ENCODE assay signal across 16 cellular contexts in the genomic region with DNA sequence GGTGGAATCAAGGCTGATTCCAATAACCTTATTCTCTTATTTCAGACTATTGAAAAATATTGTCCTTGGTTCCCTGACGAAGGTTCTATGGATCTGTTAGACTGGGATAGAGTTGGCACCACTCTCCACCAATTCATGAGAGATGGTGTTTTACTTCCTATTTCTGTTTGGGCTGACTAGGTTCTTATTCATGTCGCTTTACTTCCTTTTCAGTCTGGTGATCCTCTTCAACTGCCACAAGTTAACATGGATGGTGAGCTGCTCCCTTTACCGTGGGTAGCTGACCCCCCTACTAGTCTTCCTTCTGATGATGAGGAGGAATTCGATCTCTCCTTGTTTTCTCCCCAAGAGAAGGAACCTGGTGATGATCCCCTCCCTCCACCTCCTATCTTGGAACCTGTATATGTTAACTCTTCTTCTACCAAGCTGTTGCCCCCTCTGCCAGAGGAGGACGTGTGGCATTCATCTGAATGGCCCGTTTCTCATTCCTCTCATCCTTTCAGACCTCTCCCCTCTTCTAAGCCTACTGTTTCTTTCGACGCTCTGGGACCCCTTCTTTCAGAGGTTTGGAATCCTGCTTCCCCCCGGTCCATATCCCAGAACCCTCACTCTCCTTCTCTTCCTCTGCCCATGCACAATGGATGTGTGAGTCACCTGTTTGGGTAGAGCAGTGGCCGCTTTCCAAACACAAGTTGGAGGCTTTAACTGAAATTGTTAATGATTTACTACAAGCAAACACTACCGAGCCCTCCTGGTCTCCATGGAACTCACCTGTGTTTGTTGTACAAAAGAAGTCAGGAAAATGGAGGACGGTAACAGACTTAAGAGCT. TPM values are rescaled to one million over a fixed set of nuclear protein-coding genes. Genes with fewer than 3 reads are reported as not detected.
DNase-seq lines count a peak whose midpoint lies in the region; TF ChIP-seq lines count a peak whose summit lies in the region.
"Had no signal": no experiment of that assay in that cellular context is flagged by ENCODE, and none has a peak within 500 bp of the region (broad histone marks: within the 10 kb centered on the region; RNA-seq: fewer than 3 reads in every experiment).

No MANE protein-coding gene starts in this region.

- H3K27me3 Mint-ChIP-seq in MCF 10A (ENCODE audit: insufficient read depth, unreplicated experiment), result no peaks in the 10 kb centered on the region
- peaks cover 3% of the 10 kb centered on the region for H3K27me3 Mint-ChIP-seq in endothelial cell (ENCODE audit: unreplicated experiment)

- no peaks in the 10 kb centered on the region for H3K27me3 ChIP-seq in mammary epithelial cell (ENCODE audit: insufficient read depth, low read length)
- H3K27me3 ChIP-seq in liver (ENCODE audit: control insufficient read depth in 4 of 4, insufficient read depth in 4 of 4, low read length in 3 of 4), result no peaks in the 10 kb centered on the region
- H3K27me3 ChIP-seq: dorsolateral prefrontal cortex, gastroesophageal sphincter, ovary, vagina had no signal

- H3K27ac ChIP-seq in mammary epithelial cell (ENCODE audit: insufficient read depth, low read depth, low read length), result no peak overlapping the region
- peak overlapping the region; percentile 96 for H3K27ac ChIP-seq in VCaP
- peak overlapping the region; percentile 37 to 90 for H3K27ac ChIP-seq in liver (ENCODE audit: low read depth in 1 of 2, low read length in 2 of 2)
- peak overlapping the region; percentile 35 for H3K27ac ChIP-seq in urinary bladder (ENCODE audit: low read depth)
- H3K27ac ChIP-seq: dorsolateral prefrontal cortex, gastroesophageal sphincter, ovary, vagina had no signal

- POLR2A ChIA-PET in MCF 10A (lab: Yijun Ruan, JAX), result no interaction called here

- peak; percentile 9 for DNase-seq in MCF 10A (ENCODE audit: unreplicated experiment)
- no peak for DNase-seq in mammary epithelial cell
- no peak for DNase-seq in DMS 273 (lab: John Stamatoyannopoulos, UW; ENCODE audit: unreplicated experiment)
- DNase-seq in endothelial cell (ENCODE audit: low spot score), result no peak
- no peak for DNase-seq in activated CD4-positive, CD25-positive, alpha-beta regulatory T cell treated with anti-CD3 and anti-CD28 coated beads, Interleukin-2, amount 50 U/mL, for 72 hours
- DNase-seq: activated CD4-positive, CD25-positive, alpha-beta regulatory T cell; DMS79 treated with DMSO at 0.1 percent for 48 hours; dorsolateral prefrontal cortex; NCI-H1694 treated with DMSO at 0.1 percent for 48 hours; ovary; stimulated activated CD8-positive, alpha-beta memory T cell treated with anti-CD3 and anti-CD28 coated beads, Interleukin-4, amount 100 ng/mL, for 48 hours had no signal

- H3K4me3 ChIP-seq in mammary epithelial cell (replicated peaks in 1 of 3; ENCODE audit: insufficient read depth in 1 of 3, low read depth in 2 of 3, low read length in 3 of 3) (no peak overlapping the region), liver (ENCODE audit: low read depth in 1 of 3, low read length in 3 of 3) (peak overlapping the region in 1 of 3 donors; percentile 34), urinary bladder (ENCODE audit: low read depth, low read length) (no peak overlapping the region)
- H3K4me3 ChIP-seq: dorsolateral prefrontal cortex, gastroesophageal sphincter, ovary, vagina had no signal

- H3K9me3 ChIP-seq in mammary epithelial cell (replicated peaks; ENCODE audit: insufficient read depth, low read length) (no peaks in the 10 kb centered on the region), liver (ENCODE audit: control insufficient read depth in 4 of 4, low read length in 3 of 4) (no peaks in the 10 kb centered on the region)
- H3K9me3 ChIP-seq: gastroesophageal sphincter, ovary, vagina had no signal

- in situ Hi-C loops in mammary epithelial cell (cut with MboI; ENCODE audit: low sequenced_read_pairs in 2 of 2), result no loop called here

- H3K4me1 Mint-ChIP-seq in MCF 10A (ENCODE audit: insufficient read depth, unreplicated experiment) (peaks cover 8% of the 10 kb centered on the region), endothelial cell (ENCODE audit: unreplicated experiment) (no peaks in the 10 kb centered on the region)

- dilution Hi-C loops in mammary epithelial cell (cut with HindIII; ENCODE audit: low sequenced_read_pairs), result no loop called here

- no peak for TF ChIP-seq RAD21 in liver (IDR thresholded peaks at IDR 0.05)

- H3K27ac Mint-ChIP-seq in MCF 10A (ENCODE audit: low read depth, unreplicated experiment), result no peak overlapping the region
- no peak overlapping the region for H3K27ac Mint-ChIP-seq in endothelial cell (ENCODE audit: unreplicated experiment)

- H3K4me2 ChIP-seq in mammary epithelial cell (ENCODE audit: insufficient read depth, low read depth, low read length), result no peak overlapping the region

- CTCF ChIA-PET in MCF 10A (lab: Yijun Ruan, JAX) (interaction anchor here (0.6 to 3.2 kb wide), 8 partner anchors 8 to 46 kb away, joined by 3 to 31 read pairs (median 4); a partner anchor contains a TSS), mammary epithelial cell (lab: Charles Lee; ENCODE audit: low non-redundant PET) (no interaction called here)

- intact Hi-C loops in MCF 10A (cut with micrococcal nuclease), result no loop called here
- intact Hi-C loops in mammary epithelial cell (cut with micrococcal nuclease), result no loop called here

- peaks cover 6% of the 10 kb centered on the region for H3K36me3 Mint-ChIP-seq in MCF 10A (ENCODE audit: insufficient read depth, unreplicated experiment)
- H3K36me3 Mint-ChIP-seq in endothelial cell (ENCODE audit: low read depth, unreplicated experiment), result no peaks in the 10 kb centered on the region

- H2AFZ ChIP-seq in mammary epithelial cell (ENCODE audit: low read depth, low read length), result no peak overlapping the region

- H3K4me1 ChIP-seq in mammary epithelial cell (ENCODE audit: insufficient read depth, low read length) (no peaks in the 10 kb centered on the region), liver (ENCODE audit: control insufficient read depth in 4 of 4, insufficient read depth in 4 of 4, low read length in 3 of 4) (peaks cover 4 to 18% (median 13%) of the 10 kb centered on the region in 4 donors), urinary bladder (ENCODE audit: insufficient read depth) (no peaks in the 10 kb centered on the region)
- H3K4me1 ChIP-seq: gastroesophageal sphincter had no signal

- H3K9me3 Mint-ChIP-seq in MCF 10A (ENCODE audit: unreplicated experiment) (peaks cover 7% of the 10 kb centered on the region), endothelial cell (ENCODE audit: unreplicated experiment) (no peaks in the 10 kb centered on the region)

- H4K20me1 ChIP-seq in mammary epithelial cell (ENCODE audit: insufficient read depth, low read length), result no peaks in the 10 kb centered on the region

- H3K4me3 Mint-ChIP-seq in MCF 10A (ENCODE audit: unreplicated experiment) (no peak overlapping the region), endothelial cell (ENCODE audit: unreplicated experiment) (no peak overlapping the region)

- TF ChIP-seq CTCF in MCF 10A (IDR thresholded peaks at IDR 0.05; ENCODE audit: unreplicated experiment) (no peak), mammary epithelial cell (conservative IDR thresholded peaks at IDR 0.05 in 1 of 2, IDR thresholded peaks at IDR 0.05 in 1 of 2; ENCODE audit: extremely low read depth in 1 of 2, insufficient read depth in 1 of 2, low read depth in 1 of 2, low read length in 2 of 2) (no peak), VCaP (conservative IDR thresholded peaks at IDR 0.05) (no peak), liver (IDR thresholded peaks at IDR 0.05; ENCODE audit: low read depth, low read length, missing input control) (no peak), endothelial cell (IDR thresholded peaks at IDR 0.05; ENCODE audit: unreplicated experiment) (no peak)

- no peaks in the 10 kb centered on the region for H3K79me2 ChIP-seq in mammary epithelial cell (ENCODE audit: insufficient read depth, low read length)

- WGBS in mammary epithelial cell (ENCODE audit: low coverage, missing lambda C conversion rate), result 90% methylated on average over 12 of the region's 12 CpGs
- WGBS in liver, result 37% methylated on average over 12 of the region's 12 CpGs
- 83% methylated on average over 12 of the region's 12 CpGs for WGBS in urinary bladder

- BruUV-seq in MCF 10A (replicated peaks; lab: Mats Ljungman, UMichigan), result no TSS peak
- BruUV-seq in mammary epithelial cell (replicated peaks; lab: Mats Ljungman, UMichigan), result no TSS peak

- H3K9ac ChIP-seq in mammary epithelial cell (ENCODE audit: insufficient read depth, low read length) (no peak overlapping the region), liver (ENCODE audit: low read depth in 1 of 2, low read length in 2 of 2) (peak overlapping the region in 1 of 2 donors; percentile 74)

- H3K36me3 ChIP-seq in mammary epithelial cell (ENCODE audit: insufficient read depth, low read length) (no peaks in the 10 kb centered on the region), liver (ENCODE audit: control insufficient read depth in 4 of 4, insufficient read depth in 3 of 4, low read depth in 1 of 4, low read length in 3 of 4) (no peaks in the 10 kb centered on the region), urinary bladder (ENCODE audit: insufficient read depth) (no peaks in the 10 kb centered on the region)
- H3K36me3 ChIP-seq: gastroesophageal sphincter, ovary, vagina had no signal

TF ChIP-seq in liver, 16 proteins besides CTCF, POLR2A, EP300 and RAD21 (continues in another document):
- TF ChIP-seq HNF4A (conservative IDR thresholded peaks at IDR 0.05), result peak in 1 of 2 donors; percentile 41
- peak in 1 of 2 donors; percentile 42 for TF ChIP-seq RXRA (IDR thresholded peaks at IDR 0.05)
- TF ChIP-seq EGR1 (IDR thresholded peaks at IDR 0.05; ENCODE audit: low read depth in 2 of 2), result no peak
- TF ChIP-seq FOXA2 (IDR thresholded peaks at IDR 0.05), result peak; percentile 35
- peak; percentile 97 for TF ChIP-seq YY1 (IDR thresholded peaks at IDR 0.05)
- peak; percentile 65 to 76 for TF ChIP-seq JUND (IDR thresholded peaks at IDR 0.05)
- TF ChIP-seq, protein P1, sequence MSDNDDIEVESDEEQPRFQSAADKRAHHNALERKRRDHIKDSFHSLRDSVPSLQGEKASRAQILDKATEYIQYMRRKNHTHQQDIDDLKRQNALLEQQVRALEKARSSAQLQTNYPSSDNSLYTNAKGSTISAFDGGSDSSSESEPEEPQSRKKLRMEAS (IDR thresholded peaks at IDR 0.05), result peak; percentile 45

RNA-seq across cellular contexts. Expression of a gene that starts 13.5 kb away (rescaled TPM):
- total RNA-seq in MCF 10A (2022) (33.4 and 38.5 TPM in 2 replicates), mammary epithelial cell (10 to 100 TPM; 43.8 to 53.7 TPM), liver (10 to 100 TPM; 12.7 to 14.3 TPM), urinary bladder (21.8 TPM), endothelial cell (ENCODE audit: unreplicated experiment) (47.1 TPM)
- polyA plus RNA-seq in mammary epithelial cell (64.3 TPM), liver (10 to 100 TPM in 1 of 2 donors, 1 to 10 TPM in 1; 9.8 to 14.3 TPM), urinary bladder (23.1 TPM)
- 186 TPM for polyA minus RNA-seq in mammary epithelial cell
